In the genomic region with DNA sequence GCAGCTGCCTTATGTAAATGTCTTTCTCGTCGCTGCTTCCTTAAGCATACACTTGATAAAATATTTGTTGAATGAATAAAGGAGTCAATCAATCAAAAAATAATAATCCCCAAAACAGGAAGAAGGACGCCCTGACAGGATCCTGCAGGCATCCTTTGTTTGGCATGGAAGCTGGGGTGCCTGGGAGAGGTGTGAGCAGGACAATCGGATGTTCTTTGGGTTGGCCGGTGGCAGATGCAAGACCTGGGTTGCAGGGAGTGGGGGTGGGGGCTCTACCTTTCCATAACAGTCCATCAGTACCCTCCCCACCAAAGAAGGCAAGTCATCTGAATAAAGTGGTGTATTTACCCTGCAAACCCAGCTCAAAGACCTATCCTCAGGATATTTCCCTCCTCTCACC, we compare ENCODE assay signal across 29 cellular contexts. TPM values are rescaled to one million over a fixed set of nuclear protein-coding genes. Genes with fewer than 3 reads are reported as not detected.
DNase-seq lines count a peak whose midpoint lies in the region; ATAC-seq, FAIRE-seq and TF ChIP-seq lines count a peak whose summit lies in the region.
"Had no signal": no experiment of that assay in that cellular context is flagged by ENCODE, and none has a peak within 500 bp of the region (broad histone marks: within the 10 kb centered on the region; RNA-seq: fewer than 3 reads in every experiment).

No MANE protein-coding gene starts in this region.

- H2BK120ac ChIP-seq in neuronal stem cell (ENCODE audit: low read depth, low read length): no peak overlapping the region

- H2BK15ac ChIP-seq in neuronal stem cell (ENCODE audit: low read length): no peak overlapping the region

- DNase-seq in A549 (ENCODE audit: low read depth in 1 of 2, low spot score in 1 of 2): no peak
- no peak for DNase-seq in RWPE2 (ENCODE audit: low spot score)
- DNase-seq in kidney: no peak
- no peak for DNase-seq in pancreas
- no peak for DNase-seq in NCI-H69 (lab: John Stamatoyannopoulos, UW)
- DNase-seq in tibial nerve (ENCODE audit: low spot score in 2 of 2): no peak
- DNase-seq in neuronal stem cell (ENCODE audit: low spot score): no peak
- DNase-seq: activated CD4-positive, alpha-beta T cell treated with anti-CD3 and anti-CD28 coated beads, Interleukin-2, amount 50 U/mL, for 4 hours; activated CD4-positive, CD25-positive, alpha-beta regulatory T cell; caudate nucleus; COR-L47; heart right ventricle; immature natural killer cell; midbrain; NCI-H1092 treated with DMSO at 0.1 percent for 48 hours; NCI-H187 treated with DMSO at 0.1 percent for 48 hours; NCI-H226; SHP77 treated with DMSO at 0.1 percent for 48 hours; SW 1271 had no signal

- no peaks in the 10 kb centered on the region for H3K27me3 ChIP-seq in RWPE2 (ENCODE audit: insufficient read depth, poor library complexity, severe bottlenecking)
- H3K27me3 ChIP-seq in pancreas: no peaks in the 10 kb centered on the region
- peaks cover 0 to 61% of the 10 kb centered on the region in 2 donors for H3K27me3 ChIP-seq in tibial nerve
- H3K27me3 ChIP-seq in neuronal stem cell (ENCODE audit: control insufficient read depth in 3 of 3, insufficient read depth in 3 of 3, low read depth in 1 of 3, low read length in 3 of 3): peaks cover 9 to 76% (median 35%) of the 10 kb centered on the region in 3 experiments

- no peaks in the 10 kb centered on the region for H3K79me1 ChIP-seq in neuronal stem cell (ENCODE audit: low read depth, low read length)

- no peak overlapping the region for H4K91ac ChIP-seq in neuronal stem cell (ENCODE audit: low read depth, low read length, poor library complexity)

- intact Hi-C loops in kidney (cut with DNase I): no loop called here
- intact Hi-C loops in pancreas (cut with DNase I): loop anchor here in 1 of 3 donors (10.0 kb wide), 1 partner anchor 91 kb away; no protein-coding TSS in a partner anchor

- 19% methylated on average over 5 of the region's 5 CpGs for WGBS in A549 (ENCODE audit: missing lambda C conversion rate)
- 15 to 17% methylated on average over 5 of the region's 5 CpGs for WGBS in pancreas, 2 donors
- WGBS in tibial nerve, 2 donors: 60 to 79% methylated on average over 5 of the region's 5 CpGs
- WGBS in neuronal stem cell (ENCODE audit: extremely low coverage in 2 of 2, insufficient read length in 2 of 2, insufficient replicate concordance in 1 of 2), 2 donors: no CpG with 5 or more reads among the region's 5 CpGs

- POLR2A ChIA-PET in A549 (lab: Yijun Ruan, JAX): interaction anchor here (1.5 to 2.8 kb wide), 3 partner anchors 33 to 86 kb away, joined by 3 to 29 read pairs (median 9); no protein-coding TSS in a partner anchor

- H3K4me2 ChIP-seq in A549: peak overlapping the region; percentile 75
- no peak overlapping the region for H3K4me2 ChIP-seq in neuronal stem cell (ENCODE audit: insufficient read depth, low read length, poor library complexity, severe bottlenecking)

- H3K23ac ChIP-seq in neuronal stem cell (ENCODE audit: low read depth, low read length, poor library complexity): no peak overlapping the region

- ATAC-seq in A549: no peak
- ATAC-seq in RWPE2 (ENCODE audit: low read depth): no peak
- no peak for ATAC-seq in pancreas
- ATAC-seq in GM21825 (IDR thresholded peaks at IDR 0.05; ENCODE audit: unreplicated experiment): no peak
- ATAC-seq: natural killer cell treated with Interleukin-12 subunit alpha and Interleukin-12 subunit beta and Interleukin-15 and Interleukin-18, amount 100 ng/mL, for 72 hours had no signal

- TF ChIP-seq POLR2A in A549 (IDR thresholded peaks at IDR 0.05; ENCODE audit: low read length) (no peak), tibial nerve (IDR thresholded peaks at IDR 0.05) (no peak)

- H2BK5ac ChIP-seq in neuronal stem cell (ENCODE audit: low read length): no peak overlapping the region

- no peak overlapping the region for H3K4ac ChIP-seq in neuronal stem cell (ENCODE audit: low read length)

- TF ChIP-seq EP300 in A549 (IDR thresholded peaks at IDR 0.05): no peak
- TF ChIP-seq EP300 in tibial nerve (IDR thresholded peaks at IDR 0.05): no peak

- CTCF ChIA-PET in A549 (lab: Yijun Ruan, JAX): interaction anchor here (0.9 to 6.2 kb wide), 12 partner anchors 9 to 160 kb away, joined by 3 to 77 read pairs (median 3); no protein-coding TSS in a partner anchor

- no peak overlapping the region for H3K18ac ChIP-seq in neuronal stem cell (ENCODE audit: low read length)

- TF ChIP-seq CTCF in A549 (IDR thresholded peaks at IDR 0.05) (no peak), RWPE2 (IDR thresholded peaks at IDR 0.05; ENCODE audit: poor library complexity, severe bottlenecking) (no peak), kidney (IDR thresholded peaks at IDR 0.05; ENCODE audit: borderline replicate concordance, extremely low read depth, insufficient read depth) (no peak), pancreas (IDR thresholded peaks at IDR 0.05) (no peak), tibial nerve (IDR thresholded peaks at IDR 0.05) (no peak)

- H3K4me3 ChIP-seq in A549: peak overlapping the region; percentile 99; the same call in 1 of the 3 replicates
- no peak overlapping the region for H3K4me3 ChIP-seq in RWPE2 (ENCODE audit: severe bottlenecking)
- H3K4me3 ChIP-seq in kidney (ENCODE audit: low read length in 2 of 2): no peak overlapping the region
- H3K4me3 ChIP-seq in pancreas: no peak overlapping the region
- no peak overlapping the region for H3K4me3 ChIP-seq in tibial nerve
- H3K4me3 ChIP-seq in neuronal stem cell (ENCODE audit: low read length in 2 of 2): no peak overlapping the region
- H3K4me3 ChIP-seq: BLaER1, GM12878 had no signal

- peaks cover 8% of the 10 kb centered on the region; the same call in 2 of the 3 replicates for H3K9me3 ChIP-seq in A549
- H3K9me3 ChIP-seq in RWPE2 (ENCODE audit: severe bottlenecking): peaks cover 2% of the 10 kb centered on the region
- H3K9me3 ChIP-seq in kidney (ENCODE audit: control insufficient read depth in 1 of 2, low read length in 2 of 2): no peaks in the 10 kb centered on the region
- H3K9me3 ChIP-seq in pancreas: no peaks in the 10 kb centered on the region
- peaks cover 0 to 19% (median 0%) of the 10 kb centered on the region in 4 donors for H3K9me3 ChIP-seq in tibial nerve
- H3K9me3 ChIP-seq in neuronal stem cell (replicated peaks in 1 of 2; ENCODE audit: control insufficient read depth in 2 of 2, insufficient read depth in 1 of 2, low read depth in 1 of 2, low read length in 2 of 2): no peaks in the 10 kb centered on the region
- H3K9me3 ChIP-seq: ascending aorta, prostate gland had no signal

- no peak overlapping the region for H2AFZ ChIP-seq in neuronal stem cell (ENCODE audit: low read length)

- H2AK5ac ChIP-seq in neuronal stem cell (ENCODE audit: low read depth, low read length): no peak overlapping the region

- no peak for TF ChIP-seq RAD21 in A549 (conservative IDR thresholded peaks at IDR 0.05 in 1 of 2, IDR thresholded peaks at IDR 0.05 in 1 of 2)

- H2BK12ac ChIP-seq in neuronal stem cell (ENCODE audit: low read length): no peak overlapping the region

- no peak for FAIRE-seq in A549 (lab: Jason Lieb, UNC)
- FAIRE-seq in kidney (lab: Jason Lieb, UNC): no peak
- FAIRE-seq in pancreas (lab: Jason Lieb, UNC): no peak
- FAIRE-seq: A204.1, GM12878, H54 had no signal

- H3K4me1 ChIP-seq in A549: peaks cover 32% of the 10 kb centered on the region
- peaks cover 10% of the 10 kb centered on the region for H3K4me1 ChIP-seq in RWPE2 (ENCODE audit: insufficient read depth, poor library complexity, severe bottlenecking)
- peaks cover 20% of the 10 kb centered on the region in 2 donors for H3K4me1 ChIP-seq in kidney (ENCODE audit: control insufficient read depth in 1 of 2, insufficient read depth in 1 of 2, low read depth in 1 of 2, low read length in 2 of 2)
- peaks cover 17 to 20% (median 18%) of the 10 kb centered on the region in 3 donors for H3K4me1 ChIP-seq in pancreas
- H3K4me1 ChIP-seq in tibial nerve: peaks cover 0 to 28% (median 2%) of the 10 kb centered on the region in 4 donors
- H3K4me1 ChIP-seq in neuronal stem cell (ENCODE audit: control insufficient read depth in 2 of 2, insufficient read depth in 1 of 2, low read depth in 1 of 2, low read length in 2 of 2): peaks cover 0 to 5% of the 10 kb centered on the region in 2 donors
- H3K4me1 ChIP-seq: prostate gland had no signal

- peak overlapping the region; percentile 99 for H3K27ac ChIP-seq in A549
- H3K27ac ChIP-seq in RWPE2 (ENCODE audit: poor library complexity, severe bottlenecking): peak overlapping the region; percentile 63
- H3K27ac ChIP-seq in kidney (ENCODE audit: low read depth in 2 of 2, low read length in 2 of 2): peak overlapping the region; percentile 29 to 72
- H3K27ac ChIP-seq in pancreas: peak overlapping the region; percentile 80 to 93 (median 88)
- no peak overlapping the region for H3K27ac ChIP-seq in tibial nerve
- H3K27ac ChIP-seq in neuronal stem cell (replicated peaks; ENCODE audit: low read length): no peak overlapping the region
- H3K27ac ChIP-seq: ascending aorta, BLaER1, heart right ventricle had no signal

- no peak overlapping the region for H3K14ac ChIP-seq in neuronal stem cell (ENCODE audit: low read length)

- H3K36me3 ChIP-seq in RWPE2 (ENCODE audit: low read depth) (no peaks in the 10 kb centered on the region), kidney (ENCODE audit: control insufficient read depth in 1 of 2, insufficient read depth in 2 of 2, low read length in 2 of 2) (no peaks in the 10 kb centered on the region), pancreas (no peaks in the 10 kb centered on the region), tibial nerve (no peaks in the 10 kb centered on the region), neuronal stem cell (replicated peaks in 1 of 2; ENCODE audit: control insufficient read depth in 2 of 2, insufficient read depth in 2 of 2, low read length in 2 of 2) (no peaks in the 10 kb centered on the region)
- H3K36me3 ChIP-seq: ascending aorta, BLaER1, heart right ventricle, prostate gland had no signal

- no peak overlapping the region for H4K8ac ChIP-seq in neuronal stem cell (ENCODE audit: low read depth, low read length)

- H3K9ac ChIP-seq in kidney (ENCODE audit: low read length in 2 of 2) (no peak overlapping the region), neuronal stem cell (ENCODE audit: low read depth, low read length, poor library complexity) (no peak overlapping the region)
- H3K9ac ChIP-seq: BLaER1 had no signal

TF ChIP-seq in A549, 52 proteins besides CTCF, POLR2A, EP300 and RAD21 (continues in another document):
- TF ChIP-seq RFX5 (IDR thresholded peaks at IDR 0.05): no peak
- TF ChIP-seq SMC3 (IDR thresholded peaks at IDR 0.05): no peak
- TF ChIP-seq EHMT2 (IDR thresholded peaks at IDR 0.05; ENCODE audit: low read depth): no peak

RNA-seq across cellular contexts. Expression of a gene that starts 1.4 kb away (rescaled TPM):
- 7.6 and 15.6 TPM in 2 replicates for polyA plus RNA-seq in A549 (2011; rRNA removed)
- polyA plus RNA-seq in A549 (2012; cell fraction: cytosol; rRNA removed): 5.3 and 7.5 TPM in 2 replicates
- 21.6 and 25.7 TPM in 2 replicates for polyA plus RNA-seq in A549 (2012; cell fraction: nucleus; rRNA removed)
- polyA plus RNA-seq in A549 (2017; fragmentation: RNase III; extraction: RNeasy Plus Mini Kit Qiagen cat#74134 plus additional on column Dnase treatment): 4.7 to 6.7 TPM (median 5.3 TPM) in 3 replicates
- polyA minus RNA-seq in A549 (2011; rRNA and poly(A)+ RNA removed): 35.9 and 36.4 TPM in 2 replicates
- total RNA-seq in kidney: 57.8 TPM
- polyA plus RNA-seq in kidney (ENCODE audit: insufficient read depth, low read depth, low replicate concordance): 4.0 TPM
- total RNA-seq in pancreas: 10 to 100 TPM; 25.9 to 44.9 (median 33.7) TPM
- 10 to 100 TPM in 1 of 2 donors, 1 to 10 TPM in 1; 8.4 to 25.7 TPM for polyA plus RNA-seq in pancreas
- total RNA-seq in tibial nerve: 1 to 10 TPM in 3 of 4 donors, under 1 TPM in 1; 0.20 to 2.0 (median 1.4) TPM
- 5.0 TPM for polyA plus RNA-seq in neuronal stem cell (2013, experiment 1 of 2)
- 5.0 TPM for polyA plus RNA-seq in neuronal stem cell (2013, experiment 2 of 2)
- total RNA-seq: activated T-helper 2 cell treated with anti-CD3 and anti-CD28 coated beads, Interferon-gamma antibody, Interleukin-2, Interleukin-4, amounts not matched to agents 10 μg/mL and 5 μg/mL and 100 μg/mL, durations not matched to agents 14 hours and 24 hours and 36 hours; OCI-LY7 had no signal
- polyA plus RNA-seq: immature natural killer cell had no signal

Comparison
In these comparisons a context has a peak if more than half of its experiments do, and no peak if none do; other contexts are left out.
1. H3K27ac ChIP-seq: peak in A549 (2 of 2), RWPE2 (single experiment), kidney (2 of 2) and pancreas (4 of 4); none in tibial nerve (0 of 4) and neuronal stem cell (single experiment).
2. RNA of a gene that starts 1.4 kb away (total RNA-seq): 57.8 TPM in kidney (single experiment) and 25.9 to 44.9 TPM in pancreas; 0.20 to 2.0 TPM in tibial nerve; every median in the first group is over 4 times any median in the second.